ENCODE assay signal across 9 cellular contexts in genomic region chr10:63600540-63600939, GRCh38.
"Had no signal": no experiment of that assay in that cellular context is flagged by ENCODE, and none has a peak within 500 bp of the region (broad histone marks: within the 10 kb centered on the region; RNA-seq: fewer than 3 reads in every experiment).

No MANE protein-coding gene starts in this region.

- H3K27ac ChIP-seq: GM23248 had no signal

- H3K4me3 ChIP-seq: GM23248, GM23338, HAP-1 had no signal

- ATAC-seq: GM23338, HCT116 had no signal

- H3K9me3 ChIP-seq: HAP-1 had no signal

- H2AFZ ChIP-seq: GM23248, GM23338 had no signal

- H3K4me2 ChIP-seq: GM23338 had no signal

- H3K9ac ChIP-seq: GM23248 had no signal

- DNase-seq: GM23248, GOT3, H7, H9, HCEC 1CT, HFFc6 had no signal
